ENCODE assay signal across 10 cellular contexts in genomic region chr1:150564051-150564991, GRCh38. TPM values are rescaled to one million over a fixed set of nuclear protein-coding genes. Genes with fewer than 3 reads are reported as not detected.
A peak's percentile ranks its signal among the peaks of the same experiment; 100 is the strongest.
DNase-seq lines count a peak whose midpoint lies in the region; ATAC-seq, FAIRE-seq and TF ChIP-seq lines count a peak whose summit lies in the region.
"Had no signal": no experiment of that assay in that cellular context is flagged by ENCODE, and none has a peak within 500 bp of the region (broad histone marks: within the 10 kb centered on the region; RNA-seq: fewer than 3 reads in every experiment).

No MANE protein-coding gene starts in this region.

- TF ChIP-seq CTCF in K562 (IDR thresholded peaks at IDR 0.05 in 2 of 3, conservative IDR thresholded peaks at IDR 0.05 in 1 of 3; ENCODE audit: insufficient read depth in 2 of 3, low read depth in 1 of 3, low read length in 3 of 3) (no peak), upper lobe of left lung (IDR thresholded peaks at IDR 0.05) (no peak), mucosa of descending colon (IDR thresholded peaks at IDR 0.05) (no peak), GM10266 (IDR thresholded peaks at IDR 0.05; ENCODE audit: control insufficient read depth, insufficient read depth, low read depth, missing control alignments) (no peak)

- H3K4me1 ChIP-seq in K562 (replicated peaks in 1 of 2; ENCODE audit: control insufficient read depth in 2 of 2, insufficient read depth in 2 of 2, low read length in 2 of 2) (peaks cover 59 to 60% of the 10 kb centered on the region in 2 experiments), upper lobe of left lung (peaks cover 82 to 94% (median 88%) of the 10 kb centered on the region in 4 donors), mucosa of descending colon (ENCODE audit: low read depth) (peaks cover 81% of the 10 kb centered on the region)

- peak overlapping the region; percentile 100 for H3K27ac Mint-ChIP-seq in activated naive CD4-positive, alpha-beta T cell treated with anti-CD3 and anti-CD28 coated beads, Interleukin-2, amount 10 ng/mL, durations not matched to agents 7 days and 5 days

- peaks cover 6% of the 10 kb centered on the region for H3K9me1 ChIP-seq in K562 (ENCODE audit: control insufficient read depth, insufficient read depth, low read length)

- CTCF ChIA-PET in activated naive CD4-positive, alpha-beta T cell treated with anti-CD3 and anti-CD28 coated beads, Interleukin-2, amount 10 ng/mL, durations not matched to agents 7 days and 5 days (lab: Charles Lee): interaction anchor here (0.8 to 11.7 kb wide), 6 partner anchors 11 to 309 kb away, joined by 3 to 221 read pairs (median 30); partner anchors contain the start of gene MCL1
- CTCF ChIA-PET in K562 (lab: Yijun Ruan, JAX; ENCODE audit: low intra/inter-chr PET ratio): no interaction called here

- no peaks in the 10 kb centered on the region for H3K27me3 Mint-ChIP-seq in activated naive CD4-positive, alpha-beta T cell treated with anti-CD3 and anti-CD28 coated beads, Interleukin-2, amount 10 ng/mL, durations not matched to agents 7 days and 5 days

- no peaks in the 10 kb centered on the region for H3K27me3 ChIP-seq in K562 (ENCODE audit: control insufficient read depth in 2 of 2, insufficient read depth in 2 of 2, low read length in 2 of 2)
- H3K27me3 ChIP-seq in upper lobe of left lung: no peaks in the 10 kb centered on the region

- peaks cover 86% of the 10 kb centered on the region for H3K4me1 Mint-ChIP-seq in activated naive CD4-positive, alpha-beta T cell treated with anti-CD3 and anti-CD28 coated beads, Interleukin-2, amount 10 ng/mL, durations not matched to agents 7 days and 5 days

- no peak for TF ChIP-seq EP300 in K562 (IDR thresholded peaks at IDR 0.05; ENCODE audit: low read length)
- TF ChIP-seq EP300 in upper lobe of left lung (IDR thresholded peaks at IDR 0.05): no peak

- peak; percentile 55 for DNase-seq in activated naive CD4-positive, alpha-beta T cell treated with anti-CD3 and anti-CD28 coated beads, Interleukin-2, amount 10 ng/mL, durations not matched to agents 7 days and 5 days
- DNase-seq in activated naive CD4-positive, alpha-beta T cell treated with Interleukin-2 at 50 U/mL for 16 hours: no peak
- DNase-seq in K562 (ENCODE audit: extremely low read depth in 1 of 4, low spot score in 3 of 4) (no peak), lung microvascular endothelial cell (ENCODE audit: low read depth in 2 of 2) (peak; percentile 14 to 21), upper lobe of left lung (no peak), mucosa of descending colon (no peak), GM10266 (ENCODE audit: extremely low spot score) (no peak)

- H2AFZ ChIP-seq in K562 (ENCODE audit: low read depth, low read length): no peak overlapping the region

- 85% methylated on average over 5 of the region's 5 CpGs for WGBS in K562 (ENCODE audit: insufficient coverage, low coverage, missing lambda C conversion rate)
- WGBS in upper lobe of left lung, 2 donors: 60 to 66% methylated on average over 5 of the region's 5 CpGs

- H3K9me3 ChIP-seq in K562 (replicated peaks; ENCODE audit: control insufficient read depth, insufficient read depth, low read depth, low read length): no peaks in the 10 kb centered on the region
- no peaks in the 10 kb centered on the region for H3K9me3 ChIP-seq in upper lobe of left lung
- H3K9me3 ChIP-seq in mucosa of descending colon: no peaks in the 10 kb centered on the region

- H3K79me2 ChIP-seq in K562 (ENCODE audit: control insufficient read depth, insufficient read depth, low read length): peaks cover 29% of the 10 kb centered on the region

- TF ChIP-seq RAD21 in K562 (CRISPR knock-in tag; conservative IDR thresholded peaks at IDR 0.05 in 1 of 2, IDR thresholded peaks at IDR 0.05 in 1 of 2): no peak

- H3K9ac ChIP-seq in K562 (ENCODE audit: insufficient read depth in 1 of 2, low read depth in 2 of 2, low read length in 2 of 2): no peak overlapping the region; a peak in 1 of 4 replicates

- peaks cover 13% of the 10 kb centered on the region; the same call in 1 of the 2 replicates for H4K20me1 ChIP-seq in K562 (replicated peaks; ENCODE audit: control insufficient read depth, insufficient read depth, low read length)

- BruUV-seq in K562 (replicated peaks; lab: Mats Ljungman, UMichigan): no TSS peak

- no peaks in the 10 kb centered on the region for H3K9me3 Mint-ChIP-seq in activated naive CD4-positive, alpha-beta T cell treated with anti-CD3 and anti-CD28 coated beads, Interleukin-2, amount 10 ng/mL, durations not matched to agents 7 days and 5 days

- POLR2A ChIA-PET in K562 (lab: Yijun Ruan, JAX): interaction anchor here (0.6 to 6.5 kb wide), 8 partner anchors 10 to 430 kb away, joined by 3 to 148 read pairs (median 8); partner anchors contain the start of genes ADAMTSL4, ENSA and MCL1

- peaks cover 47% of the 10 kb centered on the region for H3K36me3 ChIP-seq in K562 (ENCODE audit: control insufficient read depth, insufficient read depth, low read length)
- H3K36me3 ChIP-seq in upper lobe of left lung: no peaks in the 10 kb centered on the region
- H3K36me3 ChIP-seq in mucosa of descending colon (ENCODE audit: low read depth): no peaks in the 10 kb centered on the region

- in situ Hi-C loops in K562 (cut with MboI): loop anchor here (10.0 kb wide), 1 partner anchor 430 kb away; no protein-coding TSS in a partner anchor

- TF ChIP-seq POLR2A in K562 (conservative IDR thresholded peaks at IDR 0.05) (no peak), upper lobe of left lung (IDR thresholded peaks at IDR 0.05) (no peak)

- intact Hi-C loops in K562 (cut with micrococcal nuclease) (loop anchor here (5.0 kb wide), 2 partner anchors 413 to 433 kb away; no protein-coding TSS in a partner anchor), mucosa of descending colon (cut with DNase I, micrococcal nuclease) (no loop called here)

- FAIRE-seq in K562 (lab: Jason Lieb, UNC): no peak
- FAIRE-seq: endometrium, G401.6 had no signal

- no peak overlapping the region for H3K4me2 ChIP-seq in K562 (ENCODE audit: insufficient read depth, low read length)

- H3K4me3 ChIP-seq in K562: no peak overlapping the region
- H3K4me3 ChIP-seq in upper lobe of left lung: peak overlapping the region in 2 of 4 donors; percentile 7 to 53
- no peak overlapping the region for H3K4me3 ChIP-seq in mucosa of descending colon

- H3K27ac ChIP-seq in K562 (ENCODE audit: extremely low read depth, low read depth, low read length) (no peak overlapping the region), upper lobe of left lung (peak overlapping the region; percentile 98 to 100 (median 100))

- H3K4me3 Mint-ChIP-seq in activated naive CD4-positive, alpha-beta T cell treated with anti-CD3 and anti-CD28 coated beads, Interleukin-2, amount 10 ng/mL, durations not matched to agents 7 days and 5 days: peak overlapping the region; percentile 96

- peaks cover 19% of the 10 kb centered on the region for H3K36me3 Mint-ChIP-seq in activated naive CD4-positive, alpha-beta T cell treated with anti-CD3 and anti-CD28 coated beads, Interleukin-2, amount 10 ng/mL, durations not matched to agents 7 days and 5 days

- ATAC-seq in K562 (no peak), upper lobe of left lung (ENCODE audit: low FRiP score in 2 of 2) (no peak), mucosa of descending colon (no peak), HG03045 (IDR thresholded peaks at IDR 0.05; ENCODE audit: unreplicated experiment) (no peak)

RNA-seq across cellular contexts. Expression of gene MCL1, which starts 15.1 kb away (rescaled TPM):
- 200 and 281 TPM in 2 replicates for total RNA-seq in K562 (2011; cell fraction: chromatin; rRNA removed; ENCODE audit: low replicate concordance)
- 147 and 148 TPM in 2 replicates for total RNA-seq in K562 (2011; cell fraction: nucleolus; rRNA removed)
- 206 and 295 TPM in 2 replicates for total RNA-seq in K562 (2011; cell fraction: nucleoplasm; rRNA removed)
- 129 and 138 TPM in 2 replicates for total RNA-seq in K562 (2014; rRNA removed)
- total RNA-seq in K562 (2014; rRNA removed; fragmentation: Illumina TruSeq; extraction: Trizol): 153 and 184 TPM in 2 replicates
- 109 and 120 TPM in 2 replicates for total RNA-seq in K562 (2015; rRNA removed; fragmentation: Illumina TruSeq; extraction: Trizol)
- 200 and 224 TPM in 2 replicates for total RNA-seq in K562 (2021)
- polyA plus RNA-seq in K562 (2011; rRNA removed): 144 and 222 TPM in 2 replicates
- 86.7 and 94.2 TPM in 2 replicates for polyA plus RNA-seq in K562 (2011; cell fraction: cytosol; rRNA removed)
- 179 and 244 TPM in 2 replicates for polyA plus RNA-seq in K562 (2011; cell fraction: nucleus; rRNA removed)
- 139 and 140 TPM in 2 replicates for polyA plus RNA-seq in K562 (2012)
- 147 and 158 TPM in 2 replicates for polyA plus RNA-seq in K562 (2014; fragmentation: Illumina TruSeq; extraction: Trizol)
- polyA plus RNA-seq in K562 (2014; fragmentation: Nextera tagmentation; extraction: Ambion mirVana): 10 to 100 TPM; 27.1 to 31.0 TPM
- 131 and 143 TPM in 2 replicates for polyA plus RNA-seq in K562 (2014; rRNA removed)
- polyA minus RNA-seq in K562 (2011; rRNA and poly(A)+ RNA removed): 221 and 238 TPM in 2 replicates
- 104 and 109 TPM in 2 replicates for polyA minus RNA-seq in K562 (2011; cell fraction: cytosol; rRNA and poly(A)+ RNA removed)
- polyA minus RNA-seq in K562 (2011; cell fraction: nucleus; rRNA and poly(A)+ RNA removed): 141 and 172 TPM in 2 replicates
- 114 and 208 TPM in 2 replicates for total RNA-seq in lung microvascular endothelial cell
- total RNA-seq in upper lobe of left lung: 100 to 1,000 TPM; 188 to 580 (median 425) TPM
- 100 to 1,000 TPM; 221 to 258 (median 236) TPM for total RNA-seq in mucosa of descending colon

RNA-seq across cellular contexts. Expression of gene ADAMTSL4, which starts 15.1 kb away (rescaled TPM):
- total RNA-seq in K562 (2011; cell fraction: chromatin; rRNA removed; ENCODE audit: low replicate concordance): 795 and 1,508 TPM in 2 replicates
- 712 and 761 TPM in 2 replicates for total RNA-seq in K562 (2011; cell fraction: nucleolus; rRNA removed)
- total RNA-seq in K562 (2011; cell fraction: nucleoplasm; rRNA removed): 735 and 822 TPM in 2 replicates
- 35.6 and 43.6 TPM in 2 replicates for total RNA-seq in K562 (2014; rRNA removed)
- total RNA-seq in K562 (2014; rRNA removed; fragmentation: Illumina TruSeq; extraction: Trizol): 18.8 and 20.3 TPM in 2 replicates
- total RNA-seq in K562 (2015; rRNA removed; fragmentation: Illumina TruSeq; extraction: Trizol): 22.8 and 25.5 TPM in 2 replicates
- total RNA-seq in K562 (2021): 163 and 212 TPM in 2 replicates
- polyA plus RNA-seq in K562 (2011; rRNA removed): 53.8 and 132 TPM in 2 replicates
- polyA plus RNA-seq in K562 (2011; cell fraction: cytosol; rRNA removed): 68.7 and 73.2 TPM in 2 replicates
- 800 and 1,003 TPM in 2 replicates for polyA plus RNA-seq in K562 (2011; cell fraction: nucleus; rRNA removed)
- polyA plus RNA-seq in K562 (2012): 127 and 192 TPM in 2 replicates
- polyA plus RNA-seq in K562 (2014; fragmentation: Illumina TruSeq; extraction: Trizol): 116 and 156 TPM in 2 replicates
- 10 to 100 TPM; 12.7 to 14.8 TPM for polyA plus RNA-seq in K562 (2014; fragmentation: Nextera tagmentation; extraction: Ambion mirVana)
- polyA plus RNA-seq in K562 (2014; rRNA removed): 104 and 137 TPM in 2 replicates
- polyA minus RNA-seq in K562 (2011; rRNA and poly(A)+ RNA removed): 23.6 and 31.1 TPM in 2 replicates
- polyA minus RNA-seq in K562 (2011; cell fraction: cytosol; rRNA and poly(A)+ RNA removed): 45.7 and 70.1 TPM in 2 replicates
- polyA minus RNA-seq in K562 (2011; cell fraction: nucleus; rRNA and poly(A)+ RNA removed): 99.2 and 125 TPM in 2 replicates
- 0.20 and 0.22 TPM in 2 replicates for total RNA-seq in lung microvascular endothelial cell
- total RNA-seq in upper lobe of left lung: 100 to 1,000 TPM in 4 of 6 donors, 10 to 100 TPM in 2; 40.3 to 169 (median 139) TPM
- 10 to 100 TPM in 2 of 3 donors, 1 to 10 TPM in 1; 3.4 to 37.1 (median 10.2) TPM for total RNA-seq in mucosa of descending colon

RNA-seq across cellular contexts. Expression of gene FALEC, which starts 48.8 kb away (rescaled TPM):
- 0.95 and 3.3 TPM in 2 replicates for total RNA-seq in K562 (2011; cell fraction: chromatin; rRNA removed; ENCODE audit: low replicate concordance)
- total RNA-seq in K562 (2011; cell fraction: nucleolus; rRNA removed): 0.92 and 1.0 TPM in 2 replicates
- total RNA-seq in K562 (2011; cell fraction: nucleoplasm; rRNA removed): 1.8 and 2.4 TPM in 2 replicates
- total RNA-seq in K562 (2014; rRNA removed) (0.33 and 1.8 TPM in 2 replicates), K562 (2014; rRNA removed; fragmentation: Illumina TruSeq; extraction: Trizol) (0.38 TPM in 1 of 2 replicates, not detected in the other), K562 (2015; rRNA removed; fragmentation: Illumina TruSeq; extraction: Trizol) (0.45 TPM in 1 of 2 replicates, not detected in the other), K562 (2021) (0.51 TPM in 1 of 2 replicates, not detected in the other), lung microvascular endothelial cell (not detected in 2 replicates), upper lobe of left lung (1 to 10 TPM in 1 of 6 donors, not detected in 5; 4.2 TPM), mucosa of descending colon (not detected)
- polyA plus RNA-seq in K562 (2011; rRNA removed) (0.15 and 0.53 TPM in 2 replicates), K562 (2014; fragmentation: Illumina TruSeq; extraction: Trizol) (not detected in 2 replicates), K562 (2014; fragmentation: Nextera tagmentation; extraction: Ambion mirVana) (not detected), K562 (2014; rRNA removed) (0.56 and 0.73 TPM in 2 replicates)
- 0.18 and 0.19 TPM in 2 replicates for polyA plus RNA-seq in K562 (2011; cell fraction: cytosol; rRNA removed)
- 0.58 and 0.67 TPM in 2 replicates for polyA plus RNA-seq in K562 (2011; cell fraction: nucleus; rRNA removed)
- 0.21 and 0.43 TPM in 2 replicates for polyA plus RNA-seq in K562 (2012)
- 0.63 and 0.72 TPM in 2 replicates for polyA minus RNA-seq in K562 (2011; rRNA and poly(A)+ RNA removed)
- not detected in 2 replicates for polyA minus RNA-seq in K562 (2011; cell fraction: cytosol; rRNA and poly(A)+ RNA removed)
- polyA minus RNA-seq in K562 (2011; cell fraction: nucleus; rRNA and poly(A)+ RNA removed): 1.1 TPM in 1 of 2 replicates, not detected in the other

RNA-seq across cellular contexts. Expression of gene ECM1, which starts 56.4 kb away (rescaled TPM):
- 68.4 and 156 TPM in 2 replicates for total RNA-seq in K562 (2011; cell fraction: chromatin; rRNA removed; ENCODE audit: low replicate concordance)
- total RNA-seq in K562 (2011; cell fraction: nucleolus; rRNA removed): 117 and 147 TPM in 2 replicates
- total RNA-seq in K562 (2011; cell fraction: nucleoplasm; rRNA removed): 110 and 118 TPM in 2 replicates
- total RNA-seq in K562 (2014; rRNA removed) (24.4 and 33.0 TPM in 2 replicates), K562 (2014; rRNA removed; fragmentation: Illumina TruSeq; extraction: Trizol) (10.7 and 11.3 TPM in 2 replicates), K562 (2015; rRNA removed; fragmentation: Illumina TruSeq; extraction: Trizol) (12.8 and 13.6 TPM in 2 replicates), K562 (2021) (30.1 and 39.3 TPM in 2 replicates), lung microvascular endothelial cell (under 0.01 TPM in 2 replicates), upper lobe of left lung (10 to 100 TPM in 3 of 6 donors, 1 to 10 TPM in 3; 2.2 to 21.1 (median 14.4) TPM), mucosa of descending colon (10 to 100 TPM in 1 of 3 donors, 1 to 10 TPM in 2; 3.4 to 11.0 (median 8.8) TPM)
- polyA plus RNA-seq in K562 (2011; rRNA removed) (9.4 and 20.8 TPM in 2 replicates), K562 (2014; fragmentation: Illumina TruSeq; extraction: Trizol) (52.2 and 59.5 TPM in 2 replicates), K562 (2014; fragmentation: Nextera tagmentation; extraction: Ambion mirVana) (1 to 10 TPM; 6.6 to 7.0 TPM), K562 (2014; rRNA removed) (16.3 and 23.9 TPM in 2 replicates)
- polyA plus RNA-seq in K562 (2011; cell fraction: cytosol; rRNA removed): 13.6 and 30.6 TPM in 2 replicates
- polyA plus RNA-seq in K562 (2011; cell fraction: nucleus; rRNA removed): 57.5 and 132 TPM in 2 replicates
- 50.1 and 67.4 TPM in 2 replicates for polyA plus RNA-seq in K562 (2012)
- polyA minus RNA-seq in K562 (2011; rRNA and poly(A)+ RNA removed): 8.1 and 9.4 TPM in 2 replicates
- 14.9 and 22.9 TPM in 2 replicates for polyA minus RNA-seq in K562 (2011; cell fraction: cytosol; rRNA and poly(A)+ RNA removed)
- polyA minus RNA-seq in K562 (2011; cell fraction: nucleus; rRNA and poly(A)+ RNA removed): 8.2 and 14.0 TPM in 2 replicates

Comparison
In these comparisons a context has a peak if more than half of its experiments do, and no peak if none do; other contexts are left out.
1. DNase-seq: peak in activated naive CD4-positive, alpha-beta T cell treated with anti-CD3 and anti-CD28 coated beads, Interleukin-2, amount 10 ng/mL, durations not matched to agents 7 days and 5 days (single experiment) and lung microvascular endothelial cell (2 of 2); none in activated naive CD4-positive, alpha-beta T cell treated with Interleukin-2 at 50 U/mL for 16 hours (single experiment), K562 (0 of 4), upper lobe of left lung (0 of 2), mucosa of descending colon (0 of 3) and GM10266 (single experiment).